In the genomic region with DNA sequence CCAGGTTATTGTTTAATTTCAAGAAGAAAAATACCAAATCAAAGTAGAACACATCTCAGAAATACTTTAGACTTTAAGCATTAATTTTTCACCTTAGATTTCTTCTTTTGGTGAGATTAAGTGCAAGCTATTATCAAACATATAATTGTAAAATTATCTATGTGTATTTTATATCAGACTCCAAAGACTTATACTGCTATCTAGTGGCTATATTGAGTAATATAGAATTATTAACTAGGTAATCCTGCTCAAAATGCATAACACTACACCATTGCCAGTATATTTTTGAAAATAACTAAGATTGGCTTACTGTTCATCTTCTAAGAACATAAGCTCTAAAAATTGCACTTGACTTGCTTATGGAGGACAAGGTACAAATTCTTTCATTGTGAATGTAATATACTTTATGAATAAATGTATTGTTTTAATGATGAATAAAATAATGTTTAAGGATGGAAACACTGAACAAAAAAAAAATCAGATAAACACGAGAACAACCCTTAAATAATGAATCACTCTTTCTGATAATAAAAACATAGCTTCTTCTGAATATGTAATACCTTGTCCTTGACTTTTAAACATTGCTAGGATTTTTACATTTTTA, we compare ENCODE assay signal across 12 cellular contexts.
DNase-seq lines count a peak whose midpoint lies in the region; ATAC-seq and TF ChIP-seq lines count a peak whose summit lies in the region.
"Had no signal": no experiment of that assay in that cellular context is flagged by ENCODE, and none has a peak within 500 bp of the region (broad histone marks: within the 10 kb centered on the region; RNA-seq: fewer than 3 reads in every experiment).

No MANE protein-coding gene starts in this region.

- no peaks in the 10 kb centered on the region for H3K36me3 Mint-ChIP-seq in CD14-positive monocyte
- H3K36me3 Mint-ChIP-seq in CD4-positive, alpha-beta T cell (ENCODE audit: low read depth) = no peaks in the 10 kb centered on the region
- H3K36me3 Mint-ChIP-seq: memory B cell had no signal

- no peaks in the 10 kb centered on the region for H3K4me1 ChIP-seq in thyroid gland

- no peaks in the 10 kb centered on the region for H3K27me3 ChIP-seq in thyroid gland
- no peaks in the 10 kb centered on the region for H3K27me3 ChIP-seq in CD4-positive, alpha-beta T cell (ENCODE audit: control insufficient read depth, insufficient read depth, low read length)

- peaks cover 0 to 15% (median 6%) of the 10 kb centered on the region in 7 donors for H3K9me3 Mint-ChIP-seq in CD14-positive monocyte
- no peaks in the 10 kb centered on the region for H3K9me3 Mint-ChIP-seq in CD4-positive, alpha-beta T cell

- CTCF ChIA-PET in CD4-positive, alpha-beta T cell (lab: Charles Lee) = interaction anchor here (1.5 kb wide), 1 partner anchor 11 kb away, joined by 3 read pairs; no protein-coding TSS in a partner anchor

- POLR2A ChIA-PET in CD4-positive, alpha-beta T cell (lab: Charles Lee) = no interaction called here

- no peaks in the 10 kb centered on the region for H3K36me3 ChIP-seq in thyroid gland

- H3K4me3 ChIP-seq in thyroid gland (replicated peaks in 1 of 3) = no peak overlapping the region
- H3K4me3 ChIP-seq: SK-N-MC had no signal

- H3K27me3 Mint-ChIP-seq in CD14-positive monocyte (ENCODE audit: low read depth in 3 of 3) = peaks cover 0 to 3% (median 0%) of the 10 kb centered on the region in 3 donors
- no peaks in the 10 kb centered on the region for H3K27me3 Mint-ChIP-seq in CD4-positive, alpha-beta T cell
- H3K27me3 Mint-ChIP-seq: memory B cell had no signal

- TF ChIP-seq CTCF in CD14-positive monocyte (IDR thresholded peaks at IDR 0.05) (peak; percentile 16), thyroid gland (IDR thresholded peaks at IDR 0.05) (peak in 3 of 6 experiments; percentile 13 to 41 (median 36))
- no peak for TF ChIP-seq CTCF in CD4-positive, alpha-beta T cell (IDR thresholded peaks at IDR 0.05)

- DNase-seq in CD14-positive monocyte (ENCODE audit: low spot score) (no peak), HPDE6-E6E7 (ENCODE audit: extremely low spot score) (peak; percentile 7), RKO (ENCODE audit: low spot score) (peak; percentile 37), kidney tubule cell (ENCODE audit: low spot score) (peak; percentile 6), thyroid gland (no peak), cortex of kidney (lab: John Stamatoyannopoulos, UW) (no peak)
- DNase-seq in CD4-positive, alpha-beta T cell = no peak
- DNase-seq: activated T-cell treated with anti-CD3 and anti-CD28 coated beads, Interleukin-2, amount 50 U/mL, for 4 hours; stimulated activated CD4-positive, alpha-beta T cell treated with anti-CD3 and anti-CD28 coated beads, Interleukin-12 subunit alpha, Interleukin-12 subunit beta, amount 100 ng/mL, for 4 hours had no signal

- ATAC-seq in GM21367 (IDR thresholded peaks at IDR 0.05; ENCODE audit: unreplicated experiment) = no peak
- ATAC-seq in CD4-positive, alpha-beta T cell (ENCODE audit: poor library complexity) = no peak
- ATAC-seq: activated T-cell treated with anti-CD3 and anti-CD28 coated beads, Interleukin-2, amount 50 U/mL, for 4 hours had no signal

- no peaks in the 10 kb centered on the region for H3K9me3 ChIP-seq in thyroid gland
- H3K9me3 ChIP-seq in CD4-positive, alpha-beta T cell (ENCODE audit: control insufficient read depth, low read length) = no peaks in the 10 kb centered on the region

- no peak overlapping the region for H3K27ac ChIP-seq in thyroid gland
- no peak overlapping the region for H3K27ac ChIP-seq in CD4-positive, alpha-beta T cell (ENCODE audit: low read depth, low read length)
- H3K27ac ChIP-seq: SK-N-MC had no signal

- H3K4me3 Mint-ChIP-seq in CD14-positive monocyte = no peak overlapping the region
- H3K4me3 Mint-ChIP-seq in CD4-positive, alpha-beta T cell = no peak overlapping the region
- H3K4me3 Mint-ChIP-seq: activated T-cell treated with anti-CD3 and anti-CD28 coated beads, Interleukin-2, amount 50 U/mL, for 4 hours; memory B cell had no signal

- intact Hi-C loops in CD14-positive monocyte (cut with micrococcal nuclease) = no loop called here
- intact Hi-C loops in thyroid gland (cut with DNase I) = no loop called here
- intact Hi-C loops in CD4-positive, alpha-beta T cell (cut with DNase I, micrococcal nuclease) = no loop called here

- no peak overlapping the region for H3K27ac Mint-ChIP-seq in CD14-positive monocyte
- no peak overlapping the region for H3K27ac Mint-ChIP-seq in CD4-positive, alpha-beta T cell
- H3K27ac Mint-ChIP-seq: memory B cell had no signal

- H3K4me1 Mint-ChIP-seq in CD14-positive monocyte = no peaks in the 10 kb centered on the region
- H3K4me1 Mint-ChIP-seq in CD4-positive, alpha-beta T cell (ENCODE audit: low read depth) = no peaks in the 10 kb centered on the region
- H3K4me1 Mint-ChIP-seq: memory B cell had no signal

- TF ChIP-seq POLR2A in thyroid gland (IDR thresholded peaks at IDR 0.05) = no peak

- WGBS in thyroid gland, 2 donors = 73 to 80% methylated on average over 1 of the region's 1 CpG

Comparison
In these comparisons a context has a peak if more than half of its experiments do, and no peak if none do; other contexts are left out.
1. DNase-seq: peak in HPDE6-E6E7 (single experiment), RKO (single experiment) and kidney tubule cell (single experiment); none in CD14-positive monocyte (single experiment), thyroid gland (0 of 2), CD4-positive, alpha-beta T cell (0 of 10) and cortex of kidney (single experiment).